16 cellular contexts compared by ENCODE assay signal in genomic region chr5:112594060-112594850, GRCh38.
DNase-seq lines count a peak whose midpoint lies in the region; ATAC-seq, FAIRE-seq and TF ChIP-seq lines count a peak whose summit lies in the region.
"Had no signal": no experiment of that assay in that cellular context is flagged by ENCODE, and none has a peak within 500 bp of the region (broad histone marks: within the 10 kb centered on the region; RNA-seq: fewer than 3 reads in every experiment).

No MANE protein-coding gene starts in this region.

- TF ChIP-seq CTCF in bronchial epithelial cell (IDR thresholded peaks at IDR 0.05; ENCODE audit: insufficient read depth, low read length, severe bottlenecking) (no peak), MM.1S (IDR thresholded peaks at IDR 0.05; ENCODE audit: low read length) (no peak), WTC11 (IDR thresholded peaks at IDR 0.05) (no peak), coronary artery (IDR thresholded peaks at IDR 0.05) (no peak)

- no peak overlapping the region for H2AFZ ChIP-seq in MM.1S (ENCODE audit: low read length)

- no peak overlapping the region for H3K4me3 Mint-ChIP-seq in WTC11
- H3K4me3 Mint-ChIP-seq: activated B cell treated with CpG ODN at 0.5 μM for 24 hours; CD4-positive, CD25-positive, alpha-beta regulatory T cell had no signal

- DNase-seq in NCI-H1694 (lab: John Stamatoyannopoulos, UW) (peak; percentile 58), bronchial epithelial cell (ENCODE audit: low read depth) (peak; percentile 13), medulla oblongata (ENCODE audit: extremely low spot score) (peak; percentile 63), MM.1S (no peak), WTC11 (ENCODE audit: low spot score) (no peak), SW480 (ENCODE audit: low spot score) (no peak), coronary artery (ENCODE audit: low spot score) (no peak)
- DNase-seq: activated B cell treated with CpG ODN at 0.5 μM for 24 hours; activated effector memory CD4-positive, alpha-beta T cell treated with Interleukin-2 at 50 U/mL for 16 hours; CD4-positive, CD25-positive, alpha-beta regulatory T cell; colonic mucosa; psoas muscle; SIG-M5 had no signal

- H3K27me3 Mint-ChIP-seq in WTC11 (ENCODE audit: low read depth) = no peaks in the 10 kb centered on the region

- no peak overlapping the region for H3K4me3 ChIP-seq in BLaER1
- no peak overlapping the region for H3K4me3 ChIP-seq in bronchial epithelial cell (ENCODE audit: low read depth, low read length)
- no peak overlapping the region for H3K4me3 ChIP-seq in MM.1S (ENCODE audit: low read length)
- no peak overlapping the region for H3K4me3 ChIP-seq in coronary artery
- H3K4me3 ChIP-seq: colonic mucosa, K562, psoas muscle, tibial nerve had no signal

- H3K4me2 ChIP-seq in BLaER1 = peak overlapping the region; percentile 68
- H3K4me2 ChIP-seq in MM.1S (ENCODE audit: low read depth, low read length) = no peak overlapping the region

- no peaks in the 10 kb centered on the region for H3K27me3 ChIP-seq in BLaER1
- peaks cover 3% of the 10 kb centered on the region for H3K27me3 ChIP-seq in bronchial epithelial cell (ENCODE audit: control insufficient read depth, insufficient read depth, low read length)
- H3K27me3 ChIP-seq in MM.1S (replicated peaks; ENCODE audit: insufficient read depth, low read length) = no peaks in the 10 kb centered on the region
- H3K27me3 ChIP-seq: colonic mucosa, tibial nerve had no signal

- no peaks in the 10 kb centered on the region for H3K36me3 Mint-ChIP-seq in WTC11
- H3K36me3 Mint-ChIP-seq: CD4-positive, CD25-positive, alpha-beta regulatory T cell had no signal

- H3K36me3 ChIP-seq in BLaER1 (no peaks in the 10 kb centered on the region), bronchial epithelial cell (ENCODE audit: control insufficient read depth, insufficient read depth, low read length) (no peaks in the 10 kb centered on the region), MM.1S (replicated peaks; ENCODE audit: insufficient read depth, low read length) (no peaks in the 10 kb centered on the region)
- H3K36me3 ChIP-seq: colonic mucosa, tibial nerve had no signal

- no peaks in the 10 kb centered on the region for H3K4me1 Mint-ChIP-seq in WTC11
- H3K4me1 Mint-ChIP-seq: CD4-positive, CD25-positive, alpha-beta regulatory T cell had no signal

- H3K27ac ChIP-seq in BLaER1 (no peak overlapping the region), MM.1S (ENCODE audit: low read length) (no peak overlapping the region), coronary artery (no peak overlapping the region)
- H3K27ac ChIP-seq: colonic mucosa, psoas muscle, tibial nerve had no signal

- peaks cover 6% of the 10 kb centered on the region; the same call in 1 of the 2 replicates for H3K9me3 Mint-ChIP-seq in WTC11
- H3K9me3 Mint-ChIP-seq: activated B cell treated with CpG ODN at 0.5 μM for 24 hours had no signal

- POLR2A ChIA-PET in WTC11 (lab: Charles Lee) = no interaction called here

- H3K9ac ChIP-seq in BLaER1 (no peak overlapping the region), MM.1S (ENCODE audit: low read length) (no peak overlapping the region)

- H4K20me1 ChIP-seq in BLaER1 = no peaks in the 10 kb centered on the region
- H4K20me1 ChIP-seq in MM.1S (ENCODE audit: insufficient read depth, low read length) = no peaks in the 10 kb centered on the region

- no peaks in the 10 kb centered on the region for H3K79me2 ChIP-seq in MM.1S (ENCODE audit: low read length)

- FAIRE-seq in bronchial epithelial cell (lab: Jason Lieb, UNC) = no peak
- FAIRE-seq: K562 had no signal

- CTCF ChIA-PET in WTC11 (lab: Charles Lee) = interaction anchor here (1.3 kb wide), 1 partner anchor 102 kb away, joined by 4 read pairs; no protein-coding TSS in a partner anchor

- H3F3A ChIP-seq in MM.1S (ENCODE audit: insufficient read depth, low read length) = no peaks in the 10 kb centered on the region

- no peaks in the 10 kb centered on the region for H3K9me2 ChIP-seq in MM.1S (replicated peaks; ENCODE audit: insufficient read depth, low read length)

- H3K9me3 ChIP-seq in BLaER1 (no peaks in the 10 kb centered on the region), MM.1S (replicated peaks; ENCODE audit: insufficient read depth, low read length) (no peaks in the 10 kb centered on the region)
- H3K9me3 ChIP-seq: colonic mucosa, psoas muscle had no signal

- H3K27ac Mint-ChIP-seq in WTC11 = no peak overlapping the region
- H3K27ac Mint-ChIP-seq: activated B cell treated with CpG ODN at 0.5 μM for 24 hours; CD4-positive, CD25-positive, alpha-beta regulatory T cell had no signal

- H3K4me1 ChIP-seq in BLaER1 (peaks cover 32% of the 10 kb centered on the region), MM.1S (ENCODE audit: low read length) (no peaks in the 10 kb centered on the region)
- H3K4me1 ChIP-seq: colonic mucosa, psoas muscle had no signal

- no peak for ATAC-seq in WTC11
- ATAC-seq: K562, psoas muscle had no signal

TF ChIP-seq in WTC11, 78 proteins besides CTCF, POLR2A, EP300 and RAD21 (continues in another document):
- TF ChIP-seq ELF4 (CRISPR knock-in tag; IDR thresholded peaks at IDR 0.05; ENCODE audit: low read depth) (no peak), USF1 (CRISPR knock-in tag; IDR thresholded peaks at IDR 0.05) (no peak), TCF7 (CRISPR knock-in tag; IDR thresholded peaks at IDR 0.05; ENCODE audit: low read depth) (no peak), ATF6 (CRISPR knock-in tag; IDR thresholded peaks at IDR 0.05) (no peak), TP53 (CRISPR knock-in tag; IDR thresholded peaks at IDR 0.05) (no peak), ZNF532 (CRISPR knock-in tag; IDR thresholded peaks at IDR 0.05; ENCODE audit: borderline replicate concordance) (no peak), ZNF219 (CRISPR knock-in tag; IDR thresholded peaks at IDR 0.05; ENCODE audit: borderline replicate concordance) (no peak), CBFB (CRISPR knock-in tag; IDR thresholded peaks at IDR 0.05; ENCODE audit: low read depth) (no peak), E2F4 (CRISPR knock-in tag; IDR thresholded peaks at IDR 0.05; ENCODE audit: borderline replicate concordance, low read depth) (no peak)

Comparison
In these comparisons a context has a peak if more than half of its experiments do, and no peak if none do; other contexts are left out.
1. DNase-seq: peak in NCI-H1694 (single experiment), bronchial epithelial cell (single experiment) and medulla oblongata (single experiment); none in MM.1S (single experiment), WTC11 (single experiment), SW480 (single experiment) and coronary artery (single experiment).